ENCODE assay signal across 15 cellular contexts in genomic region chr22:40270748-40271373, GRCh38.
DNase-seq lines count a peak whose midpoint lies in the region; ATAC-seq and TF ChIP-seq lines count a peak whose summit lies in the region.
"Had no signal": no experiment of that assay in that cellular context is flagged by ENCODE, and none has a peak within 500 bp of the region (broad histone marks: within the 10 kb centered on the region; RNA-seq: fewer than 3 reads in every experiment).

No MANE protein-coding gene starts in this region.

- H3K4me1 ChIP-seq in CD8-positive, alpha-beta T cell (ENCODE audit: insufficient read depth, low read length) = peaks cover 7% of the 10 kb centered on the region
- no peaks in the 10 kb centered on the region for H3K4me1 ChIP-seq in Panc1 (ENCODE audit: control insufficient read depth, insufficient read depth, low read length)
- peaks cover 16 to 23% of the 10 kb centered on the region in 2 donors for H3K4me1 ChIP-seq in gastrocnemius medialis
- H3K4me1 ChIP-seq: SJCRH30 had no signal

- TF ChIP-seq POLR2A in gastrocnemius medialis (IDR thresholded peaks at IDR 0.05) = no peak

- H3K4me3 Mint-ChIP-seq in CD8-positive, alpha-beta T cell = no peak overlapping the region
- no peak overlapping the region for H3K4me3 Mint-ChIP-seq in stimulated activated memory B cell treated with anti-CD40 and anti-IgM and Interleukin-4, amounts not matched to agents 10 μg/mL and 1 μg/mL and 100 μg/mL, for 72 hours
- H3K4me3 Mint-ChIP-seq: HFFc6 had no signal

- peaks cover 80% of the 10 kb centered on the region for H3K36me3 Mint-ChIP-seq in CD8-positive, alpha-beta T cell
- peaks cover 36% of the 10 kb centered on the region for H3K36me3 Mint-ChIP-seq in stimulated activated memory B cell treated with anti-CD40 and anti-IgM and Interleukin-4, amounts not matched to agents 10 μg/mL and 1 μg/mL and 100 μg/mL, for 72 hours

- POLR2A ChIA-PET in CD8-positive, alpha-beta T cell (lab: Charles Lee) = interaction anchor here (0.6 to 0.8 kb wide), 2 partner anchors 48 to 74 kb away, joined by 3 to 4 read pairs; no protein-coding TSS in a partner anchor
- POLR2A ChIA-PET in Panc1 (lab: Charles Lee) = interaction anchor here (0.6 kb wide), 1 partner anchor 106 kb away, joined by 4 read pairs; no protein-coding TSS in a partner anchor

- H3K36me3 ChIP-seq in CD8-positive, alpha-beta T cell (ENCODE audit: insufficient read depth, low read length) = peaks cover 29% of the 10 kb centered on the region
- no peaks in the 10 kb centered on the region; the same call in 1 of the 2 replicates for H3K36me3 ChIP-seq in Panc1 (ENCODE audit: control insufficient read depth, insufficient read depth, low read length)
- H3K36me3 ChIP-seq in gastrocnemius medialis = peaks cover 0 to 25% of the 10 kb centered on the region in 2 donors
- H3K36me3 ChIP-seq: SJCRH30 had no signal

- H3K4me3 ChIP-seq in CD8-positive, alpha-beta T cell (ENCODE audit: low read depth, low read length) = no peak overlapping the region
- H3K4me3 ChIP-seq in Panc1 (ENCODE audit: low read depth in 2 of 2, low read length in 2 of 2) (no peak overlapping the region), fibroblast of the aortic adventitia (ENCODE audit: low read depth, low read length) (no peak overlapping the region), gastrocnemius medialis (no peak overlapping the region)
- H3K4me3 ChIP-seq: SJCRH30 had no signal

- intact Hi-C loops in CD8-positive, alpha-beta T cell (cut with DNase I, micrococcal nuclease) = no loop called here
- intact Hi-C loops in Panc1 (cut with micrococcal nuclease; ENCODE audit: unreplicated experiment) (no loop called here), gastrocnemius medialis (cut with DNase I; ENCODE audit: low total_unique reads) (loop anchor here (5.0 to 10.0 kb wide), 2 partner anchors 74 to 746 kb away; partner anchors contain the start of gene ATF4)

- peaks cover 42% of the 10 kb centered on the region for H3K4me1 Mint-ChIP-seq in CD8-positive, alpha-beta T cell (ENCODE audit: low read depth)
- peaks cover 10% of the 10 kb centered on the region for H3K4me1 Mint-ChIP-seq in stimulated activated memory B cell treated with anti-CD40 and anti-IgM and Interleukin-4, amounts not matched to agents 10 μg/mL and 1 μg/mL and 100 μg/mL, for 72 hours

- H3K27ac Mint-ChIP-seq in CD8-positive, alpha-beta T cell = peak overlapping the region; percentile 22
- no peak overlapping the region for H3K27ac Mint-ChIP-seq in stimulated activated memory B cell treated with anti-CD40 and anti-IgM and Interleukin-4, amounts not matched to agents 10 μg/mL and 1 μg/mL and 100 μg/mL, for 72 hours
- H3K27ac Mint-ChIP-seq: HFFc6 had no signal

- no peaks in the 10 kb centered on the region for H3K27me3 ChIP-seq in CD8-positive, alpha-beta T cell (ENCODE audit: insufficient read depth, low read length)
- no peaks in the 10 kb centered on the region for H3K27me3 ChIP-seq in Panc1 (ENCODE audit: control insufficient read depth, insufficient read depth, low read length)
- no peaks in the 10 kb centered on the region for H3K27me3 ChIP-seq in gastrocnemius medialis
- H3K27me3 ChIP-seq: SJCRH30 had no signal

- CTCF ChIA-PET in CD8-positive, alpha-beta T cell (lab: Charles Lee) = interaction anchor here (0.6 to 2.7 kb wide), 4 partner anchors 19 to 117 kb away, joined by 3 to 10 read pairs (median 3); no protein-coding TSS in a partner anchor
- CTCF ChIA-PET in Panc1 (lab: Charles Lee) = no interaction called here

- no peak for DNase-seq in CD8-positive, alpha-beta T cell
- DNase-seq in Panc1 (ENCODE audit: low read depth, low spot score) = no peak
- peak; percentile 15 for DNase-seq in fibroblast of the aortic adventitia (ENCODE audit: low read depth)
- DNase-seq in gastrocnemius medialis = no peak
- no peak for DNase-seq in AG08396 (ENCODE audit: low spot score)
- no peak for DNase-seq in CD1c-positive myeloid dendritic cell (ENCODE audit: extremely low spot score)
- DNase-seq: GF-D8, HFFc6, KBM-7, NCI-H1436 treated with DMSO at 0.1 percent for 48 hours, NCI-H2081, NCI-H748 treated with DMSO at 0.1 percent for 48 hours, SJCRH30 had no signal

- no peaks in the 10 kb centered on the region for H3K9me3 ChIP-seq in CD8-positive, alpha-beta T cell (ENCODE audit: low read length)
- no peaks in the 10 kb centered on the region for H3K9me3 ChIP-seq in Panc1 (ENCODE audit: control insufficient read depth, insufficient read depth, low read depth, low read length)
- H3K9me3 ChIP-seq in gastrocnemius medialis = no peaks in the 10 kb centered on the region
- H3K9me3 ChIP-seq: SJCRH30 had no signal

- no peaks in the 10 kb centered on the region for H3K9me3 Mint-ChIP-seq in CD8-positive, alpha-beta T cell
- H3K9me3 Mint-ChIP-seq in stimulated activated memory B cell treated with anti-CD40 and anti-IgM and Interleukin-4, amounts not matched to agents 10 μg/mL and 1 μg/mL and 100 μg/mL, for 72 hours = no peaks in the 10 kb centered on the region
- H3K9me3 Mint-ChIP-seq: HFFc6 had no signal

- no peak for TF ChIP-seq CTCF in CD8-positive, alpha-beta T cell (IDR thresholded peaks at IDR 0.05)
- TF ChIP-seq CTCF in Panc1 (IDR thresholded peaks at IDR 0.05) = no peak
- no peak for TF ChIP-seq CTCF in fibroblast of the aortic adventitia (IDR thresholded peaks at IDR 0.05; ENCODE audit: insufficient read depth, low read length)
- TF ChIP-seq CTCF in gastrocnemius medialis (IDR thresholded peaks at IDR 0.05 in 4 of 5, conservative IDR thresholded peaks at IDR 0.05 in 1 of 5) = no peak

- H3K27ac ChIP-seq in CD8-positive, alpha-beta T cell (ENCODE audit: low read depth, low read length) = no peak overlapping the region
- no peak overlapping the region for H3K27ac ChIP-seq in Panc1 (ENCODE audit: low read length)
- H3K27ac ChIP-seq in gastrocnemius medialis = peak overlapping the region; percentile 63 to 87 (median 80)
- H3K27ac ChIP-seq: SJCRH30 had no signal

- H3K27me3 Mint-ChIP-seq in CD8-positive, alpha-beta T cell (ENCODE audit: low read depth) = no peaks in the 10 kb centered on the region
- no peaks in the 10 kb centered on the region for H3K27me3 Mint-ChIP-seq in stimulated activated memory B cell treated with anti-CD40 and anti-IgM and Interleukin-4, amounts not matched to agents 10 μg/mL and 1 μg/mL and 100 μg/mL, for 72 hours

- in situ Hi-C loops in Panc1 (cut with HindIII; ENCODE audit: low pct_unique_long_range_greater_than_20kb, low sequenced_read_pairs) = no loop called here
- in situ Hi-C loops in gastrocnemius medialis (cut with MboI; ENCODE audit: low sequenced_read_pairs in 4 of 4) = loop anchor here in 1 of 4 donors (10.0 kb wide), 1 partner anchor 96 kb away; the partner anchor contains the start of gene TNRC6B

- TSS peak; percentile 6 for BruUV-seq in Panc1 (replicated peaks; lab: Mats Ljungman, UMichigan)

- ATAC-seq in CD8-positive, alpha-beta T cell = no peak
- no peak for ATAC-seq in Panc1
- ATAC-seq in gastrocnemius medialis = peak; percentile 56 to 70
- no peak for ATAC-seq in stimulated activated memory B cell treated with anti-CD40 and anti-IgM and Interleukin-4, amounts not matched to agents 10 μg/mL and 1 μg/mL and 100 μg/mL, for 72 hours
- ATAC-seq in HG03442 (IDR thresholded peaks at IDR 0.05; ENCODE audit: unreplicated experiment) = no peak

Comparison
In these comparisons a context has a peak if more than half of its experiments do, and no peak if none do; other contexts are left out.
1. ATAC-seq: peak in gastrocnemius medialis (2 of 2); none in CD8-positive, alpha-beta T cell (single experiment), Panc1 (single experiment), stimulated activated memory B cell treated with anti-CD40 and anti-IgM and Interleukin-4, amounts not matched to agents 10 μg/mL and 1 μg/mL and 100 μg/mL, for 72 hours (single experiment) and HG03442 (single experiment).
2. H3K27ac ChIP-seq: peak in gastrocnemius medialis (4 of 4); none in CD8-positive, alpha-beta T cell (single experiment) and Panc1 (single experiment).